Comparison of ENCODE assay signal across 1 cellular context in genomic region chr12:4283512-4284255, GRCh38.
TF ChIP-seq lines count a peak whose summit lies in the region.

No MANE protein-coding gene starts in this region.

TF ChIP-seq in GM12878, 131 proteins besides CTCF, POLR2A, EP300 and RAD21:
- TF ChIP-seq SMAD1 (IDR thresholded peaks at IDR 0.05; ENCODE audit: low read depth, partially characterized antibody), result no peak
- no peak for TF ChIP-seq RB1 (IDR thresholded peaks at IDR 0.05; ENCODE audit: borderline replicate concordance)
- no peak for TF ChIP-seq PKNOX1 (IDR thresholded peaks at IDR 0.05)
- no peak for TF ChIP-seq WRNIP1 (IDR thresholded peaks at IDR 0.05; ENCODE audit: borderline replicate concordance, low read depth, low read length)
- no peak for TF ChIP-seq TCF7 (IDR thresholded peaks at IDR 0.05; ENCODE audit: borderline replicate concordance)
- no peak for TF ChIP-seq SP1 (IDR thresholded peaks at IDR 0.05; ENCODE audit: low read depth, low read length)
- no peak for TF ChIP-seq TARDBP (IDR thresholded peaks at IDR 0.05; ENCODE audit: borderline replicate concordance)
- TF ChIP-seq YY1 (IDR thresholded peaks at IDR 0.05; ENCODE audit: low read depth, low read length), result no peak
- no peak for TF ChIP-seq ZNF24 (IDR thresholded peaks at IDR 0.05)
